In the genomic region with DNA sequence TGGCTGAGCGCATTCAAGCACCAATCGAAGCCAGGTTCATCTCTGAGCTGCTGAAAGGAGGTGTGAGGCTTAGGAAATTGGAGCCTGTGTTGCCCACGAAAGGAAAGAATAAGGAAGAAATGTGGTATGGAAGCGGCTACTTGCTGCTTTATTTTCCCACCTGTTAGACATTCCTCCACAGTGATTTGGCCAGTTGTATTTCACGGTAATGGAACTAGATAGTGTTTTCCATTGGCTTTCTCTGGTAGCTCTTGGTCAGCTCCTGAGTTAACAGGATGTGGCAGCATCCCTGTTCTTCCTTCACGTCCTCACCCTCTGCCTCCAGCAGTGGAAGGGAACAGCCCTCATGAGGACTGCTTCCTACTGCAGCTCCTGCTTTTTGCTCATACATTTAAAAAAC, we compare ENCODE assay signal across 21 cellular contexts.
"Had no signal": no experiment of that assay in that cellular context is flagged by ENCODE, and none has a peak within 500 bp of the region (broad histone marks: within the 10 kb centered on the region; RNA-seq: fewer than 3 reads in every experiment).

No MANE protein-coding gene starts in this region.

- FAIRE-seq: islet of Langerhans had no signal

- H3K9me3 Mint-ChIP-seq: activated CD4-positive, alpha-beta memory T cell treated with anti-CD3 and anti-CD28 coated beads, Interleukin-2, amount 10 ng/mL, durations not matched to agents 7 days and 5 days; activated CD4-positive, alpha-beta T cell treated with anti-CD3 and anti-CD28 coated beads, Interleukin-2, amount 10 ng/mL, durations not matched to agents 24 days and 14 days; activated T-helper 2 cell treated with anti-CD3 and anti-CD28 coated beads, Interferon-gamma antibody, Interleukin-2, Interleukin-4, amounts not matched to agents 10 μg/mL and 5 μg/mL and 100 μg/mL, durations not matched to agents 14 hours and 24 hours and 36 hours; natural killer cell; stimulated activated naive CD8-positive, alpha-beta T cell treated with anti-CD3 and anti-CD28 coated beads, Interleukin-15, amount 100 ng/mL, for 72 hours; T-helper 2 cell treated with Interferon-gamma antibody and Interleukin-4, amounts not matched to agents 5 μg/mL and 100 μg/mL, for 36 hours had no signal

- ATAC-seq: activated CD4-positive, CD25-positive, alpha-beta regulatory T cell treated with anti-CD3 and anti-CD28 coated beads, Interleukin-2, amount 50 U/mL, for 24 hours; gastroesophageal sphincter; left cardiac atrium; mucosa of descending colon; natural killer cell; psoas muscle; stimulated activated naive CD8-positive, alpha-beta T cell treated with anti-CD3 and anti-CD28 coated beads, Interleukin-15, amount 100 ng/mL, for 72 hours had no signal

- H3K9me3 ChIP-seq: gastroesophageal sphincter, mucosa of descending colon, ovary, psoas muscle, right atrium auricular region, tibial artery had no signal

- H3K27ac ChIP-seq: epithelial cell of prostate, gastroesophageal sphincter, ovary, psoas muscle, right atrium auricular region, tibial artery, VCaP had no signal

- H3K27me3 Mint-ChIP-seq: activated CD4-positive, alpha-beta memory T cell treated with anti-CD3 and anti-CD28 coated beads, Interleukin-2, amount 10 ng/mL, durations not matched to agents 7 days and 5 days; activated CD4-positive, alpha-beta T cell treated with anti-CD3 and anti-CD28 coated beads, Interleukin-2, amount 10 ng/mL, durations not matched to agents 24 days and 14 days; stimulated activated naive CD8-positive, alpha-beta T cell treated with anti-CD3 and anti-CD28 coated beads, Interleukin-15, amount 100 ng/mL, for 72 hours had no signal

- DNase-seq: activated CD4-positive, alpha-beta memory T cell treated with anti-CD3 and anti-CD28 coated beads, Interleukin-2, amount 10 ng/mL, durations not matched to agents 7 days and 5 days; activated CD4-positive, alpha-beta T cell treated with anti-CD3 and anti-CD28 coated beads, Interleukin-2, amount 10 ng/mL, durations not matched to agents 24 days and 14 days; activated naive CD4-positive, alpha-beta T cell treated with Interleukin-2 at 50 U/mL for 16 hours; cortex of kidney; left cardiac atrium; mesenchymal stem cell; mucosa of descending colon; natural killer cell; ovary; psoas muscle; stimulated activated CD4-positive, alpha-beta T cell treated with anti-CD3 and anti-CD28 coated beads, Interleukin-4, amount 100 ng/mL, for 24 hours; stimulated activated naive CD8-positive, alpha-beta T cell treated with anti-CD3 and anti-CD28 coated beads, Interleukin-15, amount 100 ng/mL, for 72 hours; tibial artery had no signal

- H3K4me3 Mint-ChIP-seq: activated CD4-positive, alpha-beta memory T cell treated with anti-CD3 and anti-CD28 coated beads, Interleukin-2, amount 10 ng/mL, durations not matched to agents 7 days and 5 days; activated CD4-positive, alpha-beta T cell treated with anti-CD3 and anti-CD28 coated beads, Interleukin-2, amount 10 ng/mL, durations not matched to agents 24 days and 14 days; natural killer cell; stimulated activated naive CD8-positive, alpha-beta T cell treated with anti-CD3 and anti-CD28 coated beads, Interleukin-15, amount 100 ng/mL, for 72 hours; T-helper 2 cell treated with Interferon-gamma antibody and Interleukin-4, amounts not matched to agents 5 μg/mL and 100 μg/mL, for 36 hours had no signal

- H3K27ac Mint-ChIP-seq: activated CD4-positive, alpha-beta memory T cell treated with anti-CD3 and anti-CD28 coated beads, Interleukin-2, amount 10 ng/mL, durations not matched to agents 7 days and 5 days; activated CD4-positive, alpha-beta T cell treated with anti-CD3 and anti-CD28 coated beads, Interleukin-2, amount 10 ng/mL, durations not matched to agents 24 days and 14 days; activated T-helper 2 cell treated with anti-CD3 and anti-CD28 coated beads, Interferon-gamma antibody, Interleukin-2, Interleukin-4, amounts not matched to agents 10 μg/mL and 5 μg/mL and 100 μg/mL, durations not matched to agents 14 hours and 24 hours and 36 hours; T-helper 2 cell treated with Interferon-gamma antibody and Interleukin-4, amounts not matched to agents 5 μg/mL and 100 μg/mL, for 36 hours had no signal

- H3K27me3 ChIP-seq: gastroesophageal sphincter, ovary, right atrium auricular region, tibial artery had no signal
